ENCODE assay signal across 22 cellular contexts in the genomic region with DNA sequence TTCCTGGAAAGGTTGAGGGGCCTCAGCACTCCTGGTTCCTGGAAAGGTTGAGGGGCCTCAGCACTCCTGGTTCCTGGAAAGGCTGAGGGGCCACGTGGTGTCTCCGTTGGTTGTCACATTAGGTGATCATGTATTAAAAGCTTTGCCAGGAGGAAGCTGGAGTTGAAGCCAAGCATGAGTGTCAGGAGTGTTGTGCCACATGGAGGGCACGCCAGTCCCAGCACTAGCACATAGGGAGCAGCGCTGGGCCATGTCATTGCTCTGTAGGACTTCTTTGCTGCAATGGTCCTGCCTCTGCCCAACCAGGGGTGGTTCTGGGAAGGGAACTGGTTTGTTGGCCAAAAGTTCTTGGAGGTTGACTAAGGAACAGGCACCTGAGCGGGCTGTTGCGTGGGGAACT. TPM values are rescaled to one million over a fixed set of nuclear protein-coding genes. Genes with fewer than 3 reads are reported as not detected.
DNase-seq lines count a peak whose midpoint lies in the region; ATAC-seq and TF ChIP-seq lines count a peak whose summit lies in the region.
"Had no signal": no experiment of that assay in that cellular context is flagged by ENCODE, and none has a peak within 500 bp of the region (broad histone marks: within the 10 kb centered on the region; RNA-seq: fewer than 3 reads in every experiment).

No MANE protein-coding gene starts in this region.

- peaks cover 16% of the 10 kb centered on the region for H3K4me1 Mint-ChIP-seq in T-helper 2 cell treated with Interferon-gamma antibody and Interleukin-4, amounts not matched to agents 5 μg/mL and 100 μg/mL, for 36 hours (ENCODE audit: low read depth)

- H3K36me3 ChIP-seq in ascending aorta, result peaks cover 22 to 35% of the 10 kb centered on the region in 2 donors
- H3K36me3 ChIP-seq in gastrocnemius medialis, result peaks cover 0 to 48% of the 10 kb centered on the region in 2 donors

- intact Hi-C loops in ascending aorta (cut with DNase I) (no loop called here), left ventricle myocardium superior (cut with micrococcal nuclease) (no loop called here), gastrocnemius medialis (cut with DNase I; ENCODE audit: low total_unique reads) (loop anchor here (2.0 kb wide), 1 partner anchor 260 kb away; a partner anchor contains a TSS), dorsolateral prefrontal cortex (cut with DNase I) (no loop called here)

- peaks cover 52% of the 10 kb centered on the region for H3K36me3 Mint-ChIP-seq in T-helper 2 cell treated with Interferon-gamma antibody and Interleukin-4, amounts not matched to agents 5 μg/mL and 100 μg/mL, for 36 hours (ENCODE audit: low read depth)

- in situ Hi-C loops in gastrocnemius medialis (cut with MboI; ENCODE audit: low sequenced_read_pairs in 4 of 4), result loop anchor here in 3 of 4 donors (25.0 kb wide), 2 partner anchors 710 to 735 kb away; a partner anchor contains a TSS

- no peak for DNase-seq in T-helper 2 cell treated with Interferon-gamma antibody and Interleukin-4, amounts not matched to agents 5 μg/mL and 100 μg/mL, for 36 hours (ENCODE audit: low spot score)
- DNase-seq in T-helper 2 cell (no peak), ascending aorta (ENCODE audit: low spot score in 2 of 2) (no peak), left ventricle myocardium superior (peak; percentile 48), gastrocnemius medialis (peak; percentile 13 to 64), dorsolateral prefrontal cortex (no peak), erythroblast (lab: John Stamatoyannopoulos, UW) (no peak), SIG-M5 (lab: John Stamatoyannopoulos, UW) (no peak)
- DNase-seq: activated CD8-positive, alpha-beta memory T cell treated with anti-CD3 and anti-CD28 coated beads, Interleukin-2, amount 50 U/mL, for 4 hours; CD4-positive, CD25-positive, alpha-beta regulatory T cell; colonic mucosa; naive B cell; NCI-H2029 treated with DMSO at 0.1 percent for 48 hours; NCI-H748 treated with DMSO at 0.1 percent for 48 hours; occipital lobe; stimulated activated CD4-positive, alpha-beta T cell treated with anti-CD3 and anti-CD28 coated beads, Interleukin-2, amount 100 ng/mL, for 48 hours; stimulated activated naive B cell treated with anti-CD40 and anti-IgM and Interleukin-4, amounts not matched to agents 10 μg/mL and 1 μg/mL and 100 μg/mL, for 72 hours; T1000 had no signal

- TF ChIP-seq POLR2A in gastrocnemius medialis (IDR thresholded peaks at IDR 0.05) (no peak), erythroblast (IDR thresholded peaks at IDR 0.05; ENCODE audit: low read length) (no peak)

- H3K27ac ChIP-seq in ascending aorta, result peak overlapping the region; percentile 4 to 41
- H3K27ac ChIP-seq in gastrocnemius medialis, result peak overlapping the region; percentile 32 to 79 (median 69)
- peak overlapping the region in 9 of 59 donors; percentile 3 to 69 (median 48) for H3K27ac ChIP-seq in dorsolateral prefrontal cortex
- H3K27ac ChIP-seq: 22Rv1, colonic mucosa had no signal

- peaks cover 0 to 11% of the 10 kb centered on the region in 2 donors for H3K4me1 ChIP-seq in ascending aorta
- peaks cover 0 to 6% of the 10 kb centered on the region in 2 donors for H3K4me1 ChIP-seq in gastrocnemius medialis
- H3K4me1 ChIP-seq: colonic mucosa had no signal

- H3K27me3 ChIP-seq in ascending aorta (no peaks in the 10 kb centered on the region), gastrocnemius medialis (no peaks in the 10 kb centered on the region), dorsolateral prefrontal cortex (no peaks in the 10 kb centered on the region)
- H3K27me3 ChIP-seq: colonic mucosa, MG63, tibial artery had no signal

- no peaks in the 10 kb centered on the region for H3K9me3 Mint-ChIP-seq in T-helper 2 cell treated with Interferon-gamma antibody and Interleukin-4, amounts not matched to agents 5 μg/mL and 100 μg/mL, for 36 hours
- H3K9me3 Mint-ChIP-seq: CD4-positive, CD25-positive, alpha-beta regulatory T cell; memory B cell; naive B cell; stimulated activated naive B cell treated with anti-CD40 and anti-IgM and Interleukin-4, amounts not matched to agents 10 μg/mL and 1 μg/mL and 100 μg/mL, for 72 hours had no signal

- H3K4me3 ChIP-seq in ascending aorta (no peak overlapping the region), gastrocnemius medialis (no peak overlapping the region), dorsolateral prefrontal cortex (no peak overlapping the region)
- H3K4me3 ChIP-seq: colonic mucosa, MG63, tibial artery had no signal

- peak overlapping the region; percentile 18 for H3K27ac Mint-ChIP-seq in T-helper 2 cell treated with Interferon-gamma antibody and Interleukin-4, amounts not matched to agents 5 μg/mL and 100 μg/mL, for 36 hours
- H3K27ac Mint-ChIP-seq: stimulated activated naive B cell treated with anti-CD40 and anti-IgM and Interleukin-4, amounts not matched to agents 10 μg/mL and 1 μg/mL and 100 μg/mL, for 72 hours had no signal

- H3K4me3 Mint-ChIP-seq in T-helper 2 cell treated with Interferon-gamma antibody and Interleukin-4, amounts not matched to agents 5 μg/mL and 100 μg/mL, for 36 hours, result no peak overlapping the region
- H3K4me3 Mint-ChIP-seq: CD4-positive, CD25-positive, alpha-beta regulatory T cell; memory B cell; stimulated activated naive B cell treated with anti-CD40 and anti-IgM and Interleukin-4, amounts not matched to agents 10 μg/mL and 1 μg/mL and 100 μg/mL, for 72 hours had no signal

- TF ChIP-seq CTCF in ascending aorta (IDR thresholded peaks at IDR 0.05) (no peak), gastrocnemius medialis (IDR thresholded peaks at IDR 0.05 in 4 of 5, conservative IDR thresholded peaks at IDR 0.05 in 1 of 5) (no peak), dorsolateral prefrontal cortex (IDR thresholded peaks at IDR 0.05 in 54 of 56, conservative IDR thresholded peaks at IDR 0.05 in 2 of 56; ENCODE audit: low read depth in 1 of 56, partially characterized antibody in 56 of 56) (no peak)

- H3K9me3 ChIP-seq in ascending aorta (no peaks in the 10 kb centered on the region), gastrocnemius medialis (no peaks in the 10 kb centered on the region)
- H3K9me3 ChIP-seq: colonic mucosa, MG63, tibial artery had no signal

- H3K27me3 Mint-ChIP-seq in T-helper 2 cell treated with Interferon-gamma antibody and Interleukin-4, amounts not matched to agents 5 μg/mL and 100 μg/mL, for 36 hours (ENCODE audit: low read depth), result no peaks in the 10 kb centered on the region
- H3K27me3 Mint-ChIP-seq: CD4-positive, CD25-positive, alpha-beta regulatory T cell; memory B cell; naive B cell; stimulated activated naive B cell treated with anti-CD40 and anti-IgM and Interleukin-4, amounts not matched to agents 10 μg/mL and 1 μg/mL and 100 μg/mL, for 72 hours had no signal

- ATAC-seq in left ventricle myocardium superior (peak; percentile 69), gastrocnemius medialis (peak; percentile 57 to 76)

RNA-seq across cellular contexts. Expression of a gene that starts 13.3 kb away (rescaled TPM):
- total RNA-seq in ascending aorta (62.5 TPM), left ventricle myocardium superior (850 TPM), gastrocnemius medialis (100 to 1,000 TPM; 261 to 560 (median 356) TPM), dorsolateral prefrontal cortex (100 to 1,000 TPM; 104 to 254 (median 186) TPM)

Comparison
In these comparisons a context has a peak if more than half of its experiments do, and no peak if none do; other contexts are left out.
1. DNase-seq: peak in left ventricle myocardium superior (single experiment) and gastrocnemius medialis (2 of 2); none in T-helper 2 cell treated with Interferon-gamma antibody and Interleukin-4, amounts not matched to agents 5 μg/mL and 100 μg/mL, for 36 hours (single experiment), T-helper 2 cell (0 of 5), ascending aorta (0 of 2), dorsolateral prefrontal cortex (0 of 10), erythroblast (0 of 2) and SIG-M5 (single experiment).